ENCODE assay signal across 8 cellular contexts in the genomic region with DNA sequence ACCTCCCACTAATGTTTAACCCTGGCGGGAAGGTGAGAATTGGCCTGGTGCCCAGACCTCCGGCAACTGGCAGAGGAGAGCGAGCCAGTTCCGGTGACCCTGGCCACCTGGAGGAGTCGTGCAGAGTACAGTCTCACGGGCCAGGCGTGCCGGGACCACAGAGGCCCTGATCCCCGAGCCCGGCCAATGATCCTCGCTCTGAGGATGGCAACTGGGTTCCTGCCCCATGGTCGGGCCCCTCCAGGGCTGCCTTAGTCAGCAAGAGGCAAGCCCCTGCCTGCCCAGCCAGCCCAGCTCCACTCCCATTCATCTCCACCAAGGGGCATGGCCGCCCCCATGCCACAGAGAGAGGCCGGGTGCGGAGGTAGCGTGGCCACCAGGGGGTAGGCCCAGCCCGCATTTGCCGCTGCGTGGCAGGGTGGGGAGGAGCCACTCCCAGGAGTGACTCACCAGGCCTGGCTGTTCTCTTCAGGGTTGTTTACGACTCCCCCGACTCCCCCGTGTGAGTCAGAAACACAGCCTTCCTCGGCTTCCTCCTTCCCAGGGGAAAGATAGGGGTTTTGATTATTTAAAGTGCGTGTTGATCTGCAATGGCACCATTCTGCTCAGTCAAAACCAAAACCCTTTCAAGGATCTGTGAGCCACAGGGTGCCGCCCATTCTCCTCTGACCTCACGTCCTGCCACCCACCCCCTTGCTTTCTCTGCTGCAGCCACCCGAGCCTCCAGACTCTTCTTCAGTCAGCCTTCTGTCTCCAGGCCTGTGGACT. TPM values are rescaled to one million over a fixed set of nuclear protein-coding genes. Genes with fewer than 3 reads are reported as not detected.
DNase-seq lines count a peak whose midpoint lies in the region; ATAC-seq and TF ChIP-seq lines count a peak whose summit lies in the region.

A gene with protein sequence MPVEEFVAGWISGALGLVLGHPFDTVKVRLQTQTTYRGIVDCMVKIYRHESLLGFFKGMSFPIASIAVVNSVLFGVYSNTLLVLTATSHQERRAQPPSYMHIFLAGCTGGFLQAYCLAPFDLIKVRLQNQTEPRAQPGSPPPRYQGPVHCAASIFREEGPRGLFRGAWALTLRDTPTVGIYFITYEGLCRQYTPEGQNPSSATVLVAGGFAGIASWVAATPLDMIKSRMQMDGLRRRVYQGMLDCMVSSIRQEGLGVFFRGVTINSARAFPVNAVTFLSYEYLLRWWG (minus strand): TSS at position 611 of the 768 bp plus-strand sequence. CDS start 695 bp downstream, outside the sequence.

- H3K36me3 Mint-ChIP-seq in chondrocyte (ENCODE audit: low read depth): no peaks in the 10 kb centered on the region

- peak within 1 kb of the TSS; percentile 99 for H3K27ac Mint-ChIP-seq in chondrocyte (ENCODE audit: unreplicated experiment)

- no peak; the same call in 1 of the 2 replicates for TF ChIP-seq CTCF in C4-2B (conservative IDR thresholded peaks at IDR 0.05)
- TF ChIP-seq CTCF in chondrocyte (IDR thresholded peaks at IDR 0.05): peak; percentile 87
- TF ChIP-seq CTCF in left lung (IDR thresholded peaks at IDR 0.05): peak; percentile 69 to 92

- H3K9me3 Mint-ChIP-seq in chondrocyte (ENCODE audit: low read depth): no peaks in the 10 kb centered on the region

- H3K4me1 Mint-ChIP-seq in chondrocyte (ENCODE audit: low read depth): peaks cover 53% of the 10 kb centered on the region

- H3K4me3 ChIP-seq in left lung: peak within 1 kb of the TSS; percentile 37

- peak; percentile 89 to 91 for DNase-seq in NCI-H524 (lab: John Stamatoyannopoulos, UW)
- DNase-seq in activated CD4-positive, alpha-beta T cell treated with anti-CD3 and anti-CD28 coated beads for 24 hours (ENCODE audit: low read depth in 2 of 2): peak; percentile 81 to 87
- no peak for DNase-seq in chondrocyte (ENCODE audit: low spot score)
- peak; percentile 94 to 96 for DNase-seq in left lung
- DNase-seq in stimulated activated CD4-positive, alpha-beta T cell treated with anti-CD3 and anti-CD28 coated beads, Interleukin-2, amount 100 ng/mL, for 4 hours (ENCODE audit: low read depth): peak; percentile 91

- no peaks in the 10 kb centered on the region for H3K27me3 ChIP-seq in left lung

- intact Hi-C loops in left lung (cut with DNase I): no loop called here

- no peaks in the 10 kb centered on the region for H3K27me3 Mint-ChIP-seq in chondrocyte (ENCODE audit: low read depth)

- H3K36me3 ChIP-seq in left lung: no peaks in the 10 kb centered on the region

- no peaks in the 10 kb centered on the region for H3K9me3 ChIP-seq in left lung

- peak; percentile 51 for ATAC-seq in GM19324 (IDR thresholded peaks at IDR 0.05; ENCODE audit: low FRiP score, unreplicated experiment)
- ATAC-seq in HG03457 (IDR thresholded peaks at IDR 0.05; ENCODE audit: unreplicated experiment): peak; percentile 42
- ATAC-seq in left lung: peak; percentile 92

- H3K27ac ChIP-seq in C4-2B (peak within 1 kb of the TSS; percentile 99), left lung (peak within 1 kb of the TSS; percentile 98)

- peaks cover 30 to 75% of the 10 kb centered on the region in 2 donors for H3K4me1 ChIP-seq in left lung

- peak within 1 kb of the TSS; percentile 68 for H3K4me3 Mint-ChIP-seq in chondrocyte (ENCODE audit: unreplicated experiment)

RNA-seq across cellular contexts. Expression of the gene that starts here (rescaled TPM):
- total RNA-seq in chondrocyte (11.7 to 14.4 TPM (median 13.1 TPM) in 3 replicates), left lung (1 to 10 TPM; 8.4 to 9.8 TPM)

Comparison
In these comparisons a context has a peak if more than half of its experiments do, and no peak if none do; other contexts are left out.
1. ATAC-seq: peak in every context shown above with its lines; median percentile 92 in left lung; 51 in GM19324; 42 in HG03457.